ENCODE assay signal across 16 cellular contexts in genomic region chr5:142670811-142671210, GRCh38. TPM values are rescaled to one million over a fixed set of nuclear protein-coding genes. Genes with fewer than 3 reads are reported as not detected.
"Had no signal": no experiment of that assay in that cellular context is flagged by ENCODE, and none has a peak within 500 bp of the region (broad histone marks: within the 10 kb centered on the region; RNA-seq: fewer than 3 reads in every experiment).

No MANE protein-coding gene starts in this region.

- H2AFZ ChIP-seq: neural progenitor cell had no signal

- DNase-seq: activated CD4-positive, alpha-beta T cell treated with anti-CD3 and anti-CD28 coated beads for 36 hours; activated CD4-positive, alpha-beta T cell treated with anti-CD3 and anti-CD28 coated beads, Interleukin-2, amount 50 U/mL, for 48 hours; activated gamma-delta T cell treated with Interleukin-2 at 50 U/mL for 16 hours; amygdala; body of pancreas; central memory CD4-positive, alpha-beta T cell; lower lobe of right lung; right cardiac atrium; stimulated activated naive B cell treated with anti-CD40 and anti-IgM and Interleukin-4, amounts not matched to agents 10 μg/mL and 1 μg/mL and 100 μg/mL, for 72 hours had no signal

- ATAC-seq: activated CD4-positive, alpha-beta T cell treated with anti-CD3 and anti-CD28 coated beads for 36 hours; activated naive CD4-positive, alpha-beta T cell treated with anti-CD3 and anti-CD28 coated beads, Interleukin-2, amount 50 U/mL, for 72 hours; body of pancreas; lower lobe of right lung; right cardiac atrium; stimulated activated naive B cell treated with anti-CD40 and anti-IgM and Interleukin-4, amounts not matched to agents 10 μg/mL and 1 μg/mL and 100 μg/mL, for 72 hours; WTC11 had no signal

- H3K4me3 ChIP-seq: body of pancreas, lower lobe of right lung, neural progenitor cell had no signal

- H3K9ac ChIP-seq: neural progenitor cell had no signal

- H3K9me3 ChIP-seq: body of pancreas, lower lobe of right lung had no signal

- FAIRE-seq: colon, TTC549 had no signal

- H3K27ac ChIP-seq: body of pancreas, lower lobe of right lung, neural progenitor cell had no signal

- H3K36me3 ChIP-seq: lower lobe of right lung, neural progenitor cell had no signal

- H3K4me2 ChIP-seq: neural progenitor cell had no signal

- H3K4me1 ChIP-seq: body of pancreas, lower lobe of right lung had no signal

- H3K27me3 ChIP-seq: body of pancreas, neural progenitor cell had no signal

RNA-seq across cellular contexts. Expression of gene FGF1, which starts 15.1 kb away (rescaled TPM):
- total RNA-seq: activated CD4-positive, alpha-beta T cell treated with anti-CD3 and anti-CD28 coated beads for 36 hours; activated naive CD4-positive, alpha-beta T cell treated with anti-CD3 and anti-CD28 coated beads, Interleukin-2, amount 50 U/mL, for 72 hours; progenitor cell of endocrine pancreas; ureter had no signal
